In genomic region chr1:21291184-21291583, GRCh38 we compare ENCODE assay signal across 11 cellular contexts. TPM values are rescaled to one million over a fixed set of nuclear protein-coding genes. Genes with fewer than 3 reads are reported as not detected.
A peak's percentile ranks its signal among the peaks of the same experiment; 100 is the strongest.
DNase-seq lines count a peak whose midpoint lies in the region; ATAC-seq and TF ChIP-seq lines count a peak whose summit lies in the region.
"Had no signal": no experiment of that assay in that cellular context is flagged by ENCODE, and none has a peak within 500 bp of the region (broad histone marks: within the 10 kb centered on the region; RNA-seq: fewer than 3 reads in every experiment).

No MANE protein-coding gene starts in this region.

- peak overlapping the region; percentile 95 for H3K4me2 ChIP-seq in smooth muscle cell

- H3K4me3 ChIP-seq in Panc1 (ENCODE audit: low read depth in 2 of 2, low read length in 2 of 2) (peak overlapping the region in 1 of 2 experiments; percentile 73; a peak in 2 of 4 replicates), esophagus (ENCODE audit: low read depth in 1 of 2, low read length in 2 of 2) (no peak overlapping the region), smooth muscle cell (no peak overlapping the region)

- peak overlapping the region; percentile 97 for H3K27ac Mint-ChIP-seq in activated CD4-positive, alpha-beta T cell treated with anti-CD3 and anti-CD28 coated beads for 36 hours

- no peaks in the 10 kb centered on the region for H3K9me3 Mint-ChIP-seq in activated CD4-positive, alpha-beta T cell treated with anti-CD3 and anti-CD28 coated beads for 36 hours (ENCODE audit: low read depth)

- TF ChIP-seq CTCF in Panc1 (IDR thresholded peaks at IDR 0.05) (no peak), smooth muscle cell (IDR thresholded peaks at IDR 0.05; ENCODE audit: borderline replicate concordance, insufficient read depth, poor library complexity, severe bottlenecking) (no peak)

- no peak for DNase-seq in activated CD4-positive, alpha-beta T cell treated with anti-CD3 and anti-CD28 coated beads for 36 hours
- DNase-seq in activated CD4-positive, alpha-beta T cell treated with anti-CD3 and anti-CD28 coated beads for 1 hour: no peak
- DNase-seq in Panc1 (ENCODE audit: low read depth, low spot score) (no peak), smooth muscle cell (lab: John Stamatoyannopoulos, UW; ENCODE audit: unreplicated experiment) (no peak), Kasumi-1 (lab: John Stamatoyannopoulos, UW) (no peak), T1000 (lab: John Stamatoyannopoulos, UW) (no peak), HPDE6-E6E7 (ENCODE audit: extremely low spot score) (no peak)
- DNase-seq: kidney, NCI-H1436, thyroid gland had no signal

- 91 to 93% methylated on average over 8 of the region's 8 CpGs for WGBS in esophagus, 2 donors
- WGBS in smooth muscle cell (ENCODE audit: low lambda C conversion rate): 84% methylated on average over 8 of the region's 8 CpGs

- no peak for ATAC-seq in activated CD4-positive, alpha-beta T cell treated with anti-CD3 and anti-CD28 coated beads for 36 hours
- no peak for ATAC-seq in Panc1

- H3K36me3 ChIP-seq in Panc1 (ENCODE audit: control insufficient read depth, insufficient read depth, low read length): no peaks in the 10 kb centered on the region
- H3K36me3 ChIP-seq in esophagus (ENCODE audit: control insufficient read depth in 2 of 2, insufficient read depth in 2 of 2, low read length in 1 of 2): no peaks in the 10 kb centered on the region
- no peaks in the 10 kb centered on the region for H3K36me3 ChIP-seq in smooth muscle cell (ENCODE audit: low read depth)
- H3K36me3 ChIP-seq: thyroid gland had no signal

- intact Hi-C loops in activated CD4-positive, alpha-beta T cell treated with anti-CD3 and anti-CD28 coated beads for 36 hours (cut with DNase I, micrococcal nuclease): loop anchor here (5.0 kb wide), 4 partner anchors 34 to 1104 kb away; partner anchors contain the start of genes PLA2G2C (in 1 of the 2) and UBXN10 (in 1 of the 2)
- intact Hi-C loops in Panc1 (cut with micrococcal nuclease; ENCODE audit: unreplicated experiment): no loop called here

- H3K36me3 Mint-ChIP-seq in activated CD4-positive, alpha-beta T cell treated with anti-CD3 and anti-CD28 coated beads for 36 hours (ENCODE audit: low read depth): peaks cover 21% of the 10 kb centered on the region

- peaks cover 47% of the 10 kb centered on the region for H4K20me1 ChIP-seq in smooth muscle cell (ENCODE audit: low read depth)

- POLR2A ChIA-PET in activated CD4-positive, alpha-beta T cell treated with anti-CD3 and anti-CD28 coated beads for 36 hours (lab: Charles Lee): interaction anchor here (0.9 kb wide), 1 partner anchor 57 kb away, joined by 3 read pairs; no protein-coding TSS in a partner anchor
- POLR2A ChIA-PET in Panc1 (lab: Charles Lee): no interaction called here

- peaks cover 92% of the 10 kb centered on the region for H3K79me2 ChIP-seq in smooth muscle cell (ENCODE audit: low read depth)

- CTCF ChIA-PET in activated CD4-positive, alpha-beta T cell treated with anti-CD3 and anti-CD28 coated beads for 36 hours (lab: Charles Lee): interaction anchor here (0.6 to 4.7 kb wide), 3 partner anchors 21 to 42 kb away, joined by 3 to 30 read pairs (median 15); no protein-coding TSS in a partner anchor
- CTCF ChIA-PET in Panc1 (lab: Charles Lee): interaction anchor here (0.9 kb wide), 1 partner anchor 8 kb away, joined by 4 read pairs; no protein-coding TSS in a partner anchor

- peaks cover 52% of the 10 kb centered on the region for H3K4me1 ChIP-seq in Panc1 (ENCODE audit: control insufficient read depth, insufficient read depth, low read length)
- H3K4me1 ChIP-seq in esophagus (ENCODE audit: control insufficient read depth in 2 of 2, insufficient read depth in 2 of 2, low read length in 1 of 2): peaks cover 2 to 17% of the 10 kb centered on the region in 2 donors
- peaks cover 25% of the 10 kb centered on the region for H3K4me1 ChIP-seq in smooth muscle cell (ENCODE audit: low read depth)

- H3K4me1 Mint-ChIP-seq in activated CD4-positive, alpha-beta T cell treated with anti-CD3 and anti-CD28 coated beads for 36 hours: peaks cover 73% of the 10 kb centered on the region

- in situ Hi-C loops in Panc1 (cut with HindIII; ENCODE audit: low pct_unique_long_range_greater_than_20kb, low sequenced_read_pairs): no loop called here

- H2AFZ ChIP-seq in smooth muscle cell (ENCODE audit: low read depth): no peak overlapping the region

- BruUV-seq in Panc1 (replicated peaks; lab: Mats Ljungman, UMichigan): no TSS peak

- peak overlapping the region; percentile 80; the same call in 1 of the 2 replicates for H3K27ac ChIP-seq in Panc1 (ENCODE audit: low read length)
- peak overlapping the region; percentile 45 to 78 for H3K27ac ChIP-seq in esophagus (ENCODE audit: low read depth in 2 of 2, low read length in 1 of 2)
- peak overlapping the region; percentile 55 for H3K27ac ChIP-seq in smooth muscle cell (ENCODE audit: low read depth)

- peak overlapping the region; percentile 86 for H3K4me3 Mint-ChIP-seq in activated CD4-positive, alpha-beta T cell treated with anti-CD3 and anti-CD28 coated beads for 36 hours

- H3F3A ChIP-seq in smooth muscle cell (ENCODE audit: low read depth): peaks cover 18% of the 10 kb centered on the region

- no peaks in the 10 kb centered on the region for H3K27me3 Mint-ChIP-seq in activated CD4-positive, alpha-beta T cell treated with anti-CD3 and anti-CD28 coated beads for 36 hours

- H3K27me3 ChIP-seq in Panc1 (ENCODE audit: control insufficient read depth, insufficient read depth, low read length) (no peaks in the 10 kb centered on the region), esophagus (ENCODE audit: control insufficient read depth in 1 of 2, insufficient read depth in 2 of 2, low read length in 2 of 2) (no peaks in the 10 kb centered on the region), smooth muscle cell (ENCODE audit: low read depth) (no peaks in the 10 kb centered on the region)
- H3K27me3 ChIP-seq: thyroid gland had no signal

- H3K9me3 ChIP-seq in Panc1 (ENCODE audit: control insufficient read depth, insufficient read depth, low read depth, low read length): no peaks in the 10 kb centered on the region
- H3K9me3 ChIP-seq in esophagus (ENCODE audit: control insufficient read depth in 2 of 2, insufficient read depth in 1 of 2, low read depth in 1 of 2, low read length in 1 of 2): no peaks in the 10 kb centered on the region
- no peaks in the 10 kb centered on the region for H3K9me3 ChIP-seq in smooth muscle cell (replicated peaks; ENCODE audit: low read depth)
- H3K9me3 ChIP-seq: thyroid gland had no signal

- no peak overlapping the region for H3K9ac ChIP-seq in smooth muscle cell (ENCODE audit: low read depth)

RNA-seq across cellular contexts. Expression of gene ECE1, which starts 0.9 kb away (rescaled TPM):
- total RNA-seq in activated CD4-positive, alpha-beta T cell treated with anti-CD3 and anti-CD28 coated beads for 36 hours: 100 to 1,000 TPM; 130 to 162 TPM
- total RNA-seq in Panc1 (2021; ENCODE audit: unreplicated experiment) (192 TPM), smooth muscle cell (63.8 and 129 TPM in 2 replicates)
- polyA plus RNA-seq in Panc1 (2012; ENCODE audit: insufficient read length): 250 TPM
- polyA plus RNA-seq in esophagus (10 to 100 TPM; 12.4 to 14.2 TPM), smooth muscle cell (101 and 108 TPM in 2 replicates)
